In the genomic region with DNA sequence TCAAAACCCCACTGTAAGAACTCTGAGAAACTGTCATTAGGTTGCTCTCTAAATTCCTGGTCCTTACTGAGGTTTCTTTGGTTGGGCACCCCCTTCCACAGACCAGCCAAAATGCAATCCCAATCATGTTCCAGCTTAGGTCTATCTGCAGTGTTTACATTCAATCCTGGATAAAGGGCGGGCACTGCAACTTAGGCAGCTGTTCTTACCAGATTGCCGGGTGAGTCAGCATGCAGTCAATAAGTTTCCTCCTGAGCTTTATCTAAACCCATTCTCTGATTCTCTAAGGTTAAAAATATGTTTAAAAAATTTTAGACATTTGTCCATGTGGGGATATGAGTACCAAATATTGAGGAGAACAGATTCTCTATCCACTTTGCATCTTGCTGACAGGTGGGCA, we compare ENCODE assay signal across 18 cellular contexts.
DNase-seq lines count a peak whose midpoint lies in the region; TF ChIP-seq lines count a peak whose summit lies in the region.
"Had no signal": no experiment of that assay in that cellular context is flagged by ENCODE, and none has a peak within 500 bp of the region (broad histone marks: within the 10 kb centered on the region; RNA-seq: fewer than 3 reads in every experiment).

No MANE protein-coding gene starts in this region.

- H3K36me3 ChIP-seq in mammary epithelial cell (ENCODE audit: insufficient read depth, low read length): no peaks in the 10 kb centered on the region
- no peaks in the 10 kb centered on the region for H3K36me3 ChIP-seq in mesenchymal stem cell (ENCODE audit: control insufficient read depth in 1 of 2, insufficient read depth in 2 of 2, low read depth in 1 of 2, low read length in 2 of 2)
- no peaks in the 10 kb centered on the region for H3K36me3 ChIP-seq in H7 (replicated peaks; ENCODE audit: control insufficient read depth, insufficient read depth, low read length)
- H3K36me3 ChIP-seq: Peyer's patch, sigmoid colon had no signal

- H2BK12ac ChIP-seq in mesenchymal stem cell (ENCODE audit: low read length in 2 of 2): no peak overlapping the region

- H3K4me1 ChIP-seq in mammary epithelial cell (ENCODE audit: insufficient read depth, low read length): peaks cover 44% of the 10 kb centered on the region
- H3K4me1 ChIP-seq in mesenchymal stem cell (ENCODE audit: control insufficient read depth, insufficient read depth, low read depth, low read length): no peaks in the 10 kb centered on the region
- H3K4me1 ChIP-seq: Peyer's patch, sigmoid colon had no signal

- no peak overlapping the region for H2BK5ac ChIP-seq in mesenchymal stem cell (ENCODE audit: low read depth, low read length, poor library complexity, severe bottlenecking)

- peak overlapping the region; percentile 22 for H2AFZ ChIP-seq in mammary epithelial cell (ENCODE audit: low read depth, low read length)
- no peak overlapping the region for H2AFZ ChIP-seq in mesenchymal stem cell (ENCODE audit: low read depth, low read length)

- 47% methylated on average over 2 of the region's 2 CpGs for WGBS in mammary epithelial cell (ENCODE audit: low coverage, missing lambda C conversion rate)
- WGBS in mesenchymal stem cell: 29% methylated on average over 1 of the region's 2 CpGs

- no peak overlapping the region for H2BK15ac ChIP-seq in mesenchymal stem cell (ENCODE audit: low read depth, poor library complexity, severe bottlenecking)

- intact Hi-C loops in mammary epithelial cell (cut with micrococcal nuclease): no loop called here

- H3K79me2 ChIP-seq in mammary epithelial cell (ENCODE audit: insufficient read depth, low read length): no peaks in the 10 kb centered on the region

- no peak for TF ChIP-seq CTCF in mammary epithelial cell (conservative IDR thresholded peaks at IDR 0.05 in 1 of 2, IDR thresholded peaks at IDR 0.05 in 1 of 2; ENCODE audit: extremely low read depth in 1 of 2, insufficient read depth in 1 of 2, low read depth in 1 of 2, low read length in 2 of 2)

- no peaks in the 10 kb centered on the region for H3K79me1 ChIP-seq in mesenchymal stem cell (replicated peaks; ENCODE audit: low read length, poor library complexity, severe bottlenecking)

- H3K27ac ChIP-seq in mammary epithelial cell (ENCODE audit: insufficient read depth, low read depth, low read length) (no peak overlapping the region), mesenchymal stem cell (ENCODE audit: low read length, poor library complexity, severe bottlenecking) (no peak overlapping the region)
- H3K27ac ChIP-seq: Peyer's patch, sigmoid colon had no signal

- H4K91ac ChIP-seq in mesenchymal stem cell (ENCODE audit: low read length): no peak overlapping the region

- no peak overlapping the region for H3K23ac ChIP-seq in mesenchymal stem cell (ENCODE audit: low read length in 2 of 2)

- H2BK120ac ChIP-seq in mesenchymal stem cell (ENCODE audit: low read depth, low read length): no peak overlapping the region

- H3K18ac ChIP-seq in mesenchymal stem cell (ENCODE audit: low read depth in 1 of 2, low read length in 2 of 2): no peak overlapping the region

- H3K9me3 ChIP-seq in mammary epithelial cell (replicated peaks; ENCODE audit: insufficient read depth, low read length): peaks cover 5% of the 10 kb centered on the region
- peaks cover 9% of the 10 kb centered on the region for H3K9me3 ChIP-seq in mesenchymal stem cell (ENCODE audit: control insufficient read depth, low read length)
- H3K9me3 ChIP-seq: Peyer's patch, sigmoid colon had no signal

- no peak overlapping the region for H3K4me3 ChIP-seq in mammary epithelial cell (replicated peaks in 1 of 3; ENCODE audit: insufficient read depth in 1 of 3, low read depth in 2 of 3, low read length in 3 of 3)
- no peak overlapping the region for H3K4me3 ChIP-seq in mesenchymal stem cell (ENCODE audit: insufficient read depth in 1 of 2, low read depth in 1 of 2, low read length in 2 of 2)
- H3K4me3 ChIP-seq in H7 (ENCODE audit: insufficient read depth, low read depth, low read length): no peak overlapping the region
- H3K4me3 ChIP-seq: Peyer's patch, sigmoid colon had no signal

- H3K14ac ChIP-seq in mesenchymal stem cell (ENCODE audit: low read length in 2 of 2): no peak overlapping the region

- in situ Hi-C loops in mammary epithelial cell (cut with MboI; ENCODE audit: low sequenced_read_pairs in 2 of 2): no loop called here

- BruUV-seq in mammary epithelial cell (replicated peaks; lab: Mats Ljungman, UMichigan): no TSS peak

- dilution Hi-C loops in mammary epithelial cell (cut with HindIII; ENCODE audit: low sequenced_read_pairs): no loop called here

- H4K20me1 ChIP-seq in mammary epithelial cell (ENCODE audit: insufficient read depth, low read length): no peaks in the 10 kb centered on the region

- CTCF ChIA-PET in mammary epithelial cell (lab: Charles Lee; ENCODE audit: low non-redundant PET): no interaction called here

- DNase-seq in ELR (ENCODE audit: low read depth) (peak; percentile 79), NCI-H2081 treated with DMSO at 0.1 percent for 48 hours (lab: John Stamatoyannopoulos, UW) (peak; percentile 19), mammary epithelial cell (peak; percentile 63), mesenchymal stem cell (peak; percentile 74), HK-2 (ENCODE audit: unreplicated experiment) (no peak), H7 (no peak), ureter (ENCODE audit: low spot score) (no peak)
- no peak for DNase-seq in activated naive CD4-positive, alpha-beta T cell (lab: John Stamatoyannopoulos, UW)
- DNase-seq: activated CD8-positive, alpha-beta memory T cell treated with anti-CD3 and anti-CD28 coated beads for 24 hours; CD4-positive, CD25-positive, alpha-beta regulatory T cell; central memory CD4-positive, alpha-beta T cell; erythroblast; Karpas-422; natural killer cell; NCI-H2107; Peyer's patch; sigmoid colon; substantia nigra had no signal

- no peak overlapping the region for H4K8ac ChIP-seq in mesenchymal stem cell (ENCODE audit: low read length)

- H3K4ac ChIP-seq in mesenchymal stem cell (ENCODE audit: low read depth in 1 of 2, low read length in 2 of 2): no peak overlapping the region

- H3K4me2 ChIP-seq in mammary epithelial cell (ENCODE audit: insufficient read depth, low read depth, low read length): no peak overlapping the region
- H3K4me2 ChIP-seq in mesenchymal stem cell (ENCODE audit: low read length, poor library complexity, severe bottlenecking): no peak overlapping the region

- H2AK5ac ChIP-seq in mesenchymal stem cell (ENCODE audit: low read length, severe bottlenecking): no peak overlapping the region

- H3K27me3 ChIP-seq in mammary epithelial cell (ENCODE audit: insufficient read depth, low read length) (no peaks in the 10 kb centered on the region), mesenchymal stem cell (ENCODE audit: control insufficient read depth in 1 of 2, insufficient read depth in 1 of 2, low read length in 2 of 2) (no peaks in the 10 kb centered on the region), H7 (ENCODE audit: control insufficient read depth, insufficient read depth, low read length) (no peaks in the 10 kb centered on the region)
- H3K27me3 ChIP-seq: Peyer's patch, sigmoid colon had no signal

- H3K9ac ChIP-seq in mammary epithelial cell (ENCODE audit: insufficient read depth, low read length): no peak overlapping the region
- no peak overlapping the region for H3K9ac ChIP-seq in mesenchymal stem cell (ENCODE audit: low read length)

Comparison
In these comparisons a context has a peak if more than half of its experiments do, and no peak if none do; other contexts are left out.
1. DNase-seq: peak in ELR (single experiment), NCI-H2081 treated with DMSO at 0.1 percent for 48 hours (single experiment), mammary epithelial cell (single experiment) and mesenchymal stem cell (single experiment); none in HK-2 (single experiment), activated naive CD4-positive, alpha-beta T cell (0 of 4), H7 (single experiment) and ureter (single experiment).